Comparison of ENCODE assay signal across 34 cellular contexts in genomic region chr4:21367567-21367966, GRCh38.
"Had no signal": no experiment of that assay in that cellular context is flagged by ENCODE, and none has a peak within 500 bp of the region (broad histone marks: within the 10 kb centered on the region; RNA-seq: fewer than 3 reads in every experiment).

No MANE protein-coding gene starts in this region.

- H3K27me3 ChIP-seq: MG63 had no signal

- H3K9me3 ChIP-seq: MG63 had no signal

- H3K4me2 ChIP-seq: KMS-11 had no signal

- H3K36me3 ChIP-seq: MG63 had no signal

- H3K27ac ChIP-seq: KMS-11 had no signal

- DNase-seq: Karpas-422, Kasumi-1, KG1, MG63, MM.1S, MV-4-11, NCI-H1048, NCI-H1092, NCI-H1092 treated with DMSO at 0.1 percent for 48 hours, NCI-H1105, NCI-H1105 treated with DMSO at 0.1 percent for 48 hours, NCI-H1417, NCI-H1417 treated with DMSO at 0.1 percent for 48 hours, NCI-H1436, NCI-H1436 treated with DMSO at 0.1 percent for 48 hours, NCI-H146, NCI-H1694, NCI-H1694 treated with DMSO at 0.1 percent for 48 hours, NCI-H187, NCI-H187 treated with DMSO at 0.1 percent for 48 hours, NCI-H1930, NCI-H2029, NCI-H2029 treated with DMSO at 0.1 percent for 48 hours, NCI-H2081, NCI-H2081 treated with DMSO at 0.1 percent for 48 hours, NCI-H2107, NCI-H2171, NCI-H2171 treated with DMSO at 0.1 percent for 48 hours, NCI-H2227 treated with DMSO at 0.1 percent for 48 hours, NCI-H226, NCI-H345, NCI-H446, NCI-H446 treated with DMSO at 0.1 percent for 48 hours had no signal

- H3K4me3 ChIP-seq: MG63 had no signal

- H3K9ac ChIP-seq: KMS-11 had no signal
